1 cellular context compared by ENCODE assay signal in genomic region chr2:32805104-32806095, GRCh38.
TF ChIP-seq lines count a peak whose summit lies in the region.

No MANE protein-coding gene starts in this region.

TF ChIP-seq in HepG2, 621 proteins besides CTCF, POLR2A, EP300 and RAD21 (continued from another document and continues in another):
- no peak for TF ChIP-seq PRDM10 (CRISPR knock-in tag; IDR thresholded peaks at IDR 0.05; ENCODE audit: low read depth)
- no peak for TF ChIP-seq NBN (conservative IDR thresholded peaks at IDR 0.05)
- peak; percentile 85; the same call in 1 of the 2 replicates for TF ChIP-seq TBX2 (CRISPR knock-in tag; IDR thresholded peaks at IDR 0.05; ENCODE audit: borderline replicate concordance)
- TF ChIP-seq ELF1 (CRISPR knock-in tag; IDR thresholded peaks at IDR 0.05) = no peak
- no peak for TF ChIP-seq KLF6 (CRISPR knock-in tag; IDR thresholded peaks at IDR 0.05)
- no peak for TF ChIP-seq MAFK (conservative IDR thresholded peaks at IDR 0.05 in 1 of 2, IDR thresholded peaks at IDR 0.05 in 1 of 2; ENCODE audit: low read length in 2 of 2)
- TF ChIP-seq ZSCAN5A (CRISPR knock-in tag; IDR thresholded peaks at IDR 0.05; ENCODE audit: borderline replicate concordance) = no peak
- no peak for TF ChIP-seq MZF1 (CRISPR knock-in tag; IDR thresholded peaks at IDR 0.05; ENCODE audit: borderline replicate concordance)
- TF ChIP-seq ZNF687 (CRISPR knock-in tag; IDR thresholded peaks at IDR 0.05) = no peak
- no peak for TF ChIP-seq GPBP1L1 (CRISPR knock-in tag; IDR thresholded peaks at IDR 0.05)
- no peak for TF ChIP-seq ZFAT (CRISPR knock-in tag; conservative IDR thresholded peaks at IDR 0.05)
- TF ChIP-seq ZNF549 (CRISPR knock-in tag; IDR thresholded peaks at IDR 0.05) = no peak
- TF ChIP-seq ELK4 (CRISPR knock-in tag; IDR thresholded peaks at IDR 0.05; ENCODE audit: borderline replicate concordance) = no peak
- no peak for TF ChIP-seq KDM5B (CRISPR knock-in tag; IDR thresholded peaks at IDR 0.05; ENCODE audit: borderline replicate concordance)
- TF ChIP-seq PREB (CRISPR knock-in tag; IDR thresholded peaks at IDR 0.05) = no peak
- no peak for TF ChIP-seq ZNF569 (CRISPR knock-in tag; IDR thresholded peaks at IDR 0.05; ENCODE audit: borderline replicate concordance)
- TF ChIP-seq ZNF564 (CRISPR knock-in tag; IDR thresholded peaks at IDR 0.05) = no peak
- no peak for TF ChIP-seq EHMT2 (IDR thresholded peaks at IDR 0.05; ENCODE audit: borderline replicate concordance, low read depth, low read length)
- no peak for TF ChIP-seq MBNL3 (CRISPR knock-in tag; conservative IDR thresholded peaks at IDR 0.05)
- TF ChIP-seq TEAD2 (CRISPR knock-in tag; IDR thresholded peaks at IDR 0.05) = no peak
- TF ChIP-seq ZFP1 (CRISPR knock-in tag; IDR thresholded peaks at IDR 0.05) = no peak
- TF ChIP-seq ZNF672 (CRISPR knock-in tag; IDR thresholded peaks at IDR 0.05) = no peak
- no peak for TF ChIP-seq REXO4 (CRISPR knock-in tag; IDR thresholded peaks at IDR 0.05; ENCODE audit: borderline replicate concordance)
- TF ChIP-seq ZNF331 (CRISPR knock-in tag; IDR thresholded peaks at IDR 0.05) = peak; percentile 10; the same call in 1 of the 2 replicates
- 0 out of 2 replicates have a peak, but pooled peaks have one; percentile 33 for TF ChIP-seq KAT8 (CRISPR knock-in tag; IDR thresholded peaks at IDR 0.05)
- TF ChIP-seq ZNF704 (CRISPR knock-in tag; IDR thresholded peaks at IDR 0.05; ENCODE audit: borderline replicate concordance) = no peak
- TF ChIP-seq MTF1 (CRISPR knock-in tag; IDR thresholded peaks at IDR 0.05) = no peak
- TF ChIP-seq ZNF430 (CRISPR knock-in tag; IDR thresholded peaks at IDR 0.05) = no peak
- no peak for TF ChIP-seq SMAD3 (CRISPR knock-in tag; IDR thresholded peaks at IDR 0.05)
- TF ChIP-seq MAZ (IDR thresholded peaks at IDR 0.05; ENCODE audit: borderline replicate concordance, low read depth, low read length) = no peak
- TF ChIP-seq MAZ (CRISPR knock-in tag; IDR thresholded peaks at IDR 0.05; ENCODE audit: low read depth) = no peak
- no peak for TF ChIP-seq E2F1 (CRISPR knock-in tag; IDR thresholded peaks at IDR 0.05)
- no peak for TF ChIP-seq NFATC3 (CRISPR knock-in tag; IDR thresholded peaks at IDR 0.05)
- TF ChIP-seq NR2F6 (IDR thresholded peaks at IDR 0.05) = peak; percentile 96
- peak; percentile 94 for TF ChIP-seq NR2F6 (CRISPR knock-in tag; IDR thresholded peaks at IDR 0.05)
- TF ChIP-seq NR2F1 (CRISPR knock-in tag; IDR thresholded peaks at IDR 0.05) = peak; percentile 57 to 97; a peak in 3 of 4 replicates
- TF ChIP-seq ZMAT3 (CRISPR knock-in tag; conservative IDR thresholded peaks at IDR 0.05) = no peak
- no peak for TF ChIP-seq ZNF484 (CRISPR knock-in tag; IDR thresholded peaks at IDR 0.05; ENCODE audit: borderline replicate concordance, low read depth)
- no peak for TF ChIP-seq CENPBD1 (CRISPR knock-in tag; IDR thresholded peaks at IDR 0.05; ENCODE audit: borderline replicate concordance, low read depth)
- TF ChIP-seq ZIK1 (CRISPR knock-in tag; IDR thresholded peaks at IDR 0.05; ENCODE audit: borderline replicate concordance, low read depth) = no peak
- TF ChIP-seq SKI (IDR thresholded peaks at IDR 0.05; ENCODE audit: partially characterized antibody) = no peak
- no peak for TF ChIP-seq ZNF10 (CRISPR knock-in tag; IDR thresholded peaks at IDR 0.05; ENCODE audit: borderline replicate concordance, low read depth)
